ENCODE assay signal across 1 cellular context in genomic region chr2:58376592-58376991, GRCh38.
TF ChIP-seq lines count a peak whose summit lies in the region.

No MANE protein-coding gene starts in this region.

TF ChIP-seq in HCT116, 20 proteins besides CTCF, POLR2A, EP300 and RAD21:
- TF ChIP-seq SP1 (IDR thresholded peaks at IDR 0.05; ENCODE audit: low read depth), result peak; percentile 38
- peak; percentile 59 for TF ChIP-seq JUND (IDR thresholded peaks at IDR 0.05)
- peak; percentile 32 for TF ChIP-seq TCF7L2 (IDR thresholded peaks at IDR 0.05; ENCODE audit: borderline replicate concordance, extremely low read depth, insufficient read depth, insufficient read length)
- TF ChIP-seq FOSL1 (IDR thresholded peaks at IDR 0.05; ENCODE audit: low read depth), result peak; percentile 72
- no peak for TF ChIP-seq ZFX (IDR thresholded peaks at IDR 0.05)
- TF ChIP-seq SIN3A (IDR thresholded peaks at IDR 0.05; ENCODE audit: low read depth), result no peak
